In genomic region chrX:134235236-134235635, GRCh38 we compare ENCODE assay signal across 23 cellular contexts. TPM values are rescaled to one million over a fixed set of nuclear protein-coding genes. Genes with fewer than 3 reads are reported as not detected.
DNase-seq lines count a peak whose midpoint lies in the region; FAIRE-seq and TF ChIP-seq lines count a peak whose summit lies in the region.
"Had no signal": no experiment of that assay in that cellular context is flagged by ENCODE, and none has a peak within 500 bp of the region (broad histone marks: within the 10 kb centered on the region; RNA-seq: fewer than 3 reads in every experiment).

No MANE protein-coding gene starts in this region.

- H3K27me3 Mint-ChIP-seq in nephron (ENCODE audit: low read depth) (no peaks in the 10 kb centered on the region), Calu3 (ENCODE audit: unreplicated experiment) (no peaks in the 10 kb centered on the region)

- CTCF ChIA-PET in Calu3 (lab: Charles Lee) = interaction anchor here (0.8 kb wide), 1 partner anchor 54 kb away, joined by 4 read pairs; no protein-coding TSS in a partner anchor

- BruUV-seq in Calu3 (replicated peaks; lab: Mats Ljungman, UMichigan) = no TSS peak

- peak overlapping the region; percentile 27; the same call in 1 of the 2 replicates for H3K27ac ChIP-seq in 22Rv1
- H3K27ac ChIP-seq: GM23248 had no signal

- no peak for DNase-seq in NCI-H446 (lab: John Stamatoyannopoulos, UW)
- DNase-seq in Calu3 = no peak
- no peak for DNase-seq in NCI-H748 treated with DMSO at 0.1 percent for 48 hours (lab: John Stamatoyannopoulos, UW)
- DNase-seq: C1 segment of cervical spinal cord; Caco-2; CD4-positive, CD25-positive, alpha-beta regulatory T cell; CD8-positive, alpha-beta T cell; DMS 273 treated with DMSO at 0.1 percent for 48 hours; DMS79; EL; GF-D8; GM23248; H7; HCEC 1CT had no signal

- H3K27ac Mint-ChIP-seq in nephron (peak overlapping the region in 1 of 3 experiments; percentile 28), Calu3 (ENCODE audit: unreplicated experiment) (no peak overlapping the region)
- H3K27ac Mint-ChIP-seq: CD4-positive, CD25-positive, alpha-beta regulatory T cell; CD8-positive, alpha-beta T cell had no signal

- peaks cover 9% of the 10 kb centered on the region for H3K4me1 Mint-ChIP-seq in nephron
- H3K4me1 Mint-ChIP-seq in Calu3 (ENCODE audit: low read depth, unreplicated experiment) = peaks cover 11% of the 10 kb centered on the region
- H3K4me1 Mint-ChIP-seq: CD4-positive, CD25-positive, alpha-beta regulatory T cell had no signal

- H3K9me3 Mint-ChIP-seq in nephron = no peaks in the 10 kb centered on the region
- no peaks in the 10 kb centered on the region for H3K9me3 Mint-ChIP-seq in Calu3 (ENCODE audit: low read depth, unreplicated experiment)
- H3K9me3 Mint-ChIP-seq: CD8-positive, alpha-beta T cell had no signal

- intact Hi-C loops in Calu3 (cut with micrococcal nuclease; ENCODE audit: unreplicated experiment) = no loop called here

- peak; percentile 13 for FAIRE-seq in G401.6 (lab: Jason Lieb, UNC)
- FAIRE-seq: D721Med, GM12891, GM18507, H1 had no signal

- H3K36me3 Mint-ChIP-seq in nephron (ENCODE audit: low read depth) = no peaks in the 10 kb centered on the region
- H3K36me3 Mint-ChIP-seq in Calu3 (ENCODE audit: insufficient read depth, unreplicated experiment) = peaks cover 10% of the 10 kb centered on the region
- H3K36me3 Mint-ChIP-seq: CD4-positive, CD25-positive, alpha-beta regulatory T cell; CD8-positive, alpha-beta T cell had no signal

- TF ChIP-seq CTCF in 22Rv1 (IDR thresholded peaks at IDR 0.05) (no peak), nephron (IDR thresholded peaks at IDR 0.05; ENCODE audit: unreplicated experiment in 3 of 3) (no peak), Calu3 (IDR thresholded peaks at IDR 0.05; ENCODE audit: unreplicated experiment) (no peak)

- H3K4me3 Mint-ChIP-seq in nephron (peak overlapping the region; percentile 35 to 56 (median 55)), Calu3 (ENCODE audit: low read depth, unreplicated experiment) (no peak overlapping the region)
- H3K4me3 Mint-ChIP-seq: CD4-positive, CD25-positive, alpha-beta regulatory T cell; CD8-positive, alpha-beta T cell had no signal

RNA-seq across cellular contexts. Expression of gene CCDC160, which starts 1.7 kb away (rescaled TPM):
- 1.0 and 1.7 TPM in 2 replicates for total RNA-seq in Calu3 (2022)
- total RNA-seq: A172; A673; CD4-positive, CD25-positive, alpha-beta regulatory T cell; CD8-positive, alpha-beta T cell; GM23248 had no signal
